1 cellular context compared by ENCODE assay signal in genomic region chr2:159875083-159875482, GRCh38.
TF ChIP-seq lines count a peak whose summit lies in the region.

No MANE protein-coding gene starts in this region.

TF ChIP-seq in K562, 482 proteins besides CTCF, POLR2A, EP300 and RAD21 (continued from another document):
- TF ChIP-seq MTF1 (CRISPR knock-in tag; IDR thresholded peaks at IDR 0.05; ENCODE audit: borderline replicate concordance): no peak
- no peak for TF ChIP-seq ZNF699 (CRISPR knock-in tag; IDR thresholded peaks at IDR 0.05; ENCODE audit: insufficient replicate concordance)
- TF ChIP-seq, protein P1, sequence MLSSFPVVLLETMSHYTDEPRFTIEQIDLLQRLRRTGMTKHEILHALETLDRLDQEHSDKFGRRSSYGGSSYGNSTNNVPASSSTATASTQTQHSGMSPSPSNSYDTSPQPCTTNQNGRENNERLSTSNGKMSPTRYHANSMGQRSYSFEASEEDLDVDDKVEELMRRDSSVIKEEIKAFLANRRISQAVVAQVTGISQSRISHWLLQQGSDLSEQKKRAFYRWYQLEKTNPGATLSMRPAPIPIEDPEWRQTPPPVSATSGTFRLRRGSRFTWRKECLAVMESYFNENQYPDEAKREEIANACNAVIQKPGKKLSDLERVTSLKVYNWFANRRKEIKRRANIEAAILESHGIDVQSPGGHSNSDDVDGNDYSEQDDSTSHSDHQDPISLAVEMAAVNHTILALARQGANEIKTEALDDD (IDR thresholded peaks at IDR 0.05): no peak
- no peak for TF ChIP-seq NRF1 (conservative IDR thresholded peaks at IDR 0.05 in 1 of 2, IDR thresholded peaks at IDR 0.05 in 1 of 2)
- TF ChIP-seq MTA2 (IDR thresholded peaks at IDR 0.05; ENCODE audit: low read depth): no peak
- no peak for TF ChIP-seq ARHGAP35 (IDR thresholded peaks at IDR 0.05; ENCODE audit: partially characterized antibody)
- no peak for TF ChIP-seq CGGBP1 (CRISPR knock-in tag; IDR thresholded peaks at IDR 0.05)
- no peak for TF ChIP-seq HDAC3 (IDR thresholded peaks at IDR 0.05; ENCODE audit: borderline replicate concordance, partially characterized antibody)
